In the genomic region with DNA sequence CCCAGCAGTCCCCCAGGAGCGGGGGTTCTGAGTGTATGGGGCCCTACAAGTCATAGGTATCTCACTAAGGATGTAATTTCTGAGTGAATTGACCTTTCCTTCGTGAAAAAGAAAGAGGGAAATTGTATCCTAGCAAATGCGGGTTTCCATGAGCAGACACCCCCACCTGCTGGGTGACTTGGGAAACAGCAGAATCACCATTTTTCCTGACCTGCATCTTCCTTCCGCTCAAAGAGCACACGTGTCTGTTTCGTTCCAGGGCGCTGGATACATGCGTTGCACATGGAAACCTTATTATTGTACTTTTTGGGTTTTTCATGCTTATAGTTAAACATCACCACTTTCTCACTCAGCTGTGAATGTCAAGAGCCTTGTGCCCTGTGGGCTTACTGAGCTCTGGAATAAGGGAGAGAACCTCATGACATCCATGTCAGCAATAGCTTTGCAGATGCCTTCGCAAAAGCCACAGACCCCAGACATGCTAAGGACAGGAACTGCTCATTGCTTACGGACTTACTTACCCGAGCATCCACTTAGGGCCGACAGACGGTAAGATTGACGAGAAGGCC, we compare ENCODE assay signal across 8 cellular contexts.
A peak's percentile ranks its signal among the peaks of the same experiment; 100 is the strongest.
DNase-seq lines count a peak whose midpoint lies in the region; ATAC-seq and TF ChIP-seq lines count a peak whose summit lies in the region.

No MANE protein-coding gene starts in this region.

- H3K79me2 ChIP-seq in DND-41 (ENCODE audit: insufficient read depth, low read length) = no peaks in the 10 kb centered on the region

- DNase-seq in DND-41 (peak; percentile 60), RWPE2 (ENCODE audit: low spot score) (no peak), chondrocyte (ENCODE audit: low spot score) (no peak), medulla oblongata (ENCODE audit: extremely low spot score) (peak; percentile 68), upper lobe of right lung (no peak), NCI-H1048 (lab: John Stamatoyannopoulos, UW) (no peak)
- no peak for DNase-seq in effector CD8-positive, alpha-beta T cell (lab: John Stamatoyannopoulos, UW)

- no peak overlapping the region for H3K27ac Mint-ChIP-seq in chondrocyte (ENCODE audit: unreplicated experiment)

- TF ChIP-seq CTCF in DND-41 (IDR thresholded peaks at IDR 0.05; ENCODE audit: borderline replicate concordance, extremely low read depth, low read length, poor library complexity, severe bottlenecking) (peak; percentile 92), RWPE2 (IDR thresholded peaks at IDR 0.05; ENCODE audit: poor library complexity, severe bottlenecking) (peak; percentile 87), chondrocyte (IDR thresholded peaks at IDR 0.05) (peak; percentile 97), upper lobe of right lung (IDR thresholded peaks at IDR 0.05) (peak; percentile 80)

- peak; percentile 89 for TF ChIP-seq RAD21 in Ishikawa (IDR thresholded peaks at IDR 0.05; ENCODE audit: low read depth)

- H2AFZ ChIP-seq in DND-41 (ENCODE audit: low read depth, low read length) = no peak overlapping the region; the same call in 1 of the 2 replicates

- H3K27me3 Mint-ChIP-seq in chondrocyte (ENCODE audit: low read depth) = peaks cover 5% of the 10 kb centered on the region

- no peak for TF ChIP-seq EP300 in Ishikawa (IDR thresholded peaks at IDR 0.05; ENCODE audit: borderline replicate concordance)

- H3K27ac ChIP-seq in DND-41 (ENCODE audit: low read length) (0 out of 2 replicates have a peak overlapping the region, but pooled peaks have one; percentile 11), RWPE2 (ENCODE audit: poor library complexity, severe bottlenecking) (no peak overlapping the region), upper lobe of right lung (no peak overlapping the region)

- peak; percentile 27; the same call in 1 of the 3 replicates for ATAC-seq in DND-41 (ENCODE audit: insufficient read depth, low read depth)
- ATAC-seq in RWPE2 (ENCODE audit: low read depth) = 0 out of 3 replicates have a peak, but pooled peaks have one; percentile 28
- peak; percentile 25 for ATAC-seq in upper lobe of right lung

- H3K9me3 ChIP-seq in DND-41 (ENCODE audit: insufficient read depth, low read length, severe bottlenecking) = no peaks in the 10 kb centered on the region
- no peaks in the 10 kb centered on the region for H3K9me3 ChIP-seq in RWPE2 (ENCODE audit: severe bottlenecking)
- no peaks in the 10 kb centered on the region for H3K9me3 ChIP-seq in upper lobe of right lung

- H3K4me1 Mint-ChIP-seq in chondrocyte (ENCODE audit: low read depth) = peaks cover 2% of the 10 kb centered on the region

- H3K4me3 Mint-ChIP-seq in chondrocyte (ENCODE audit: unreplicated experiment) = no peak overlapping the region

- H3K36me3 ChIP-seq in DND-41 (ENCODE audit: insufficient read depth, low read length) = no peaks in the 10 kb centered on the region
- H3K36me3 ChIP-seq in RWPE2 (ENCODE audit: low read depth) = no peaks in the 10 kb centered on the region
- no peaks in the 10 kb centered on the region for H3K36me3 ChIP-seq in upper lobe of right lung

- H3K36me3 Mint-ChIP-seq in chondrocyte (ENCODE audit: low read depth) = no peaks in the 10 kb centered on the region

- H3K9me3 Mint-ChIP-seq in chondrocyte (ENCODE audit: low read depth) = no peaks in the 10 kb centered on the region

- no peak overlapping the region for H3K4me2 ChIP-seq in DND-41 (ENCODE audit: insufficient read depth, low read length)

- intact Hi-C loops in upper lobe of right lung (cut with DNase I) = loop anchor here (10.0 kb wide), 2 partner anchors 601 to 691 kb away; no protein-coding TSS in a partner anchor

- H3K27me3 ChIP-seq in DND-41 (ENCODE audit: insufficient read depth, low read length, poor library complexity) (no peaks in the 10 kb centered on the region), RWPE2 (ENCODE audit: insufficient read depth, poor library complexity, severe bottlenecking) (no peaks in the 10 kb centered on the region), upper lobe of right lung (no peaks in the 10 kb centered on the region)

- no peaks in the 10 kb centered on the region for H4K20me1 ChIP-seq in DND-41 (ENCODE audit: insufficient read depth, low read length)

- H3K9ac ChIP-seq in DND-41 (ENCODE audit: low read depth, low read length) = no peak overlapping the region

- H3K4me3 ChIP-seq in DND-41 (ENCODE audit: low read depth in 1 of 2, low read length in 2 of 2) (no peak overlapping the region), RWPE2 (ENCODE audit: severe bottlenecking) (no peak overlapping the region), upper lobe of right lung (no peak overlapping the region)

- H3K4me1 ChIP-seq in DND-41 (ENCODE audit: insufficient read depth, low read length) = peaks cover 14% of the 10 kb centered on the region
- no peaks in the 10 kb centered on the region for H3K4me1 ChIP-seq in RWPE2 (ENCODE audit: insufficient read depth, poor library complexity, severe bottlenecking)
- H3K4me1 ChIP-seq in upper lobe of right lung = peaks cover 7% of the 10 kb centered on the region

TF ChIP-seq in Ishikawa, 13 proteins besides CTCF, POLR2A, EP300 and RAD21:
- no peak for TF ChIP-seq USF1 (IDR thresholded peaks at IDR 0.05)
- TF ChIP-seq REST (IDR thresholded peaks at IDR 0.05; ENCODE audit: low read depth) = no peak
- no peak for TF ChIP-seq ZBTB7A (IDR thresholded peaks at IDR 0.05; ENCODE audit: low read depth)
- no peak for TF ChIP-seq CREB1 (IDR thresholded peaks at IDR 0.05; ENCODE audit: low read depth)
- no peak for TF ChIP-seq TCF12 (IDR thresholded peaks at IDR 0.05; ENCODE audit: low read depth)
- no peak for TF ChIP-seq CEBPB (IDR thresholded peaks at IDR 0.05)
- no peak for TF ChIP-seq TAF1 (IDR thresholded peaks at IDR 0.05; ENCODE audit: low read depth)
- no peak for TF ChIP-seq FOXM1 (IDR thresholded peaks at IDR 0.05; ENCODE audit: borderline replicate concordance, low read depth)
- no peak for TF ChIP-seq TEAD4 (IDR thresholded peaks at IDR 0.05)
- no peak for TF ChIP-seq YY1 (IDR thresholded peaks at IDR 0.05; ENCODE audit: low read depth)
- TF ChIP-seq MAX (IDR thresholded peaks at IDR 0.05) = no peak
- TF ChIP-seq NFIC (IDR thresholded peaks at IDR 0.05) = no peak
- TF ChIP-seq EGR1 (IDR thresholded peaks at IDR 0.05) = no peak

Comparison
In these comparisons a context has a peak if more than half of its experiments do, and no peak if none do; other contexts are left out.
1. DNase-seq: peak in DND-41 (single experiment) and medulla oblongata (single experiment); none in RWPE2 (single experiment), chondrocyte (single experiment), upper lobe of right lung (single experiment), NCI-H1048 (single experiment) and effector CD8-positive, alpha-beta T cell (single experiment).
2. Peak in every context shown above with its lines, with median percentiles within 50 percentile points of each other: ATAC-seq and CTCF ChIP-seq.